8 cellular contexts compared by ENCODE assay signal in the genomic region with DNA sequence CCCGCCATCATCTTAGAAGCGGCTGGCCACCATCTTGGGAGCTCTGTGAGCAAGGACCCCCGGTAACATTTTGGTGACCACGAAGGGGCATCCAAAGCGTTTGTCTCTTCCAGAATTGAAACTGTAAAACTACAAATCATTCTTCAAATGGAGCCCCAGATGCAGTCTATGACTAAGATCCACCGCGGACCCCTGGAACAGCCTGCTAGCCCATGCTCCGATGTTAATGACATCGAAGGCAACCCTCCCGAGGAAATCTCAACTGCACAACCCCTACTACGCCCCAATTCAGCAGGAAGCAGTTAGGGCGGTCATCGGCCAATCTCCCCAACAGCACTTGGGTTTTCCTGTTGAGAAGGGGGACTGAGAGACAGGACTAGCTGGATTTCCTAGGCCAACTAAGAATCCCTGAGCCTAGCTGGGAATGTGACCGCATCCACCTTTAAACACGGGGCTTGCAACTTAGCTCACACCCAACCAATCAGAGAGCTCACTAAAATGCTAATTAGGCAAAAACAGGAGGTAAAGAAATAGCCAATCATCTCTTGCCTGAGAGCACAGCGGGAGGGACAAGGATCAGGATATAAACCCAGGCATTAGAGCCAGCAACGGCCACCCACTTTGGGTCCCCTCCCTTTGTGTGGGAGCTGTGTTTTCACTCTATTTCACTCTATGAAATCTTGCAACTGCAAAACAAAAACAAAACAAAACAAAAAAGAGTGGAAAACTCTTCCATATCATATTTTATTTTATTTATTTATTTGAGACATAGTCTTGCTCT. TPM values are rescaled to one million over a fixed set of nuclear protein-coding genes. Genes with fewer than 3 reads are reported as not detected.
DNase-seq lines count a peak whose midpoint lies in the region; ATAC-seq, FAIRE-seq and TF ChIP-seq lines count a peak whose summit lies in the region.
"Not testable (repeated sequence)": the region's sequence is repeated elsewhere in the genome, so short reads cannot be mapped to it uniquely, and the experiment has no call there.

No MANE protein-coding gene starts in this region.

- peaks cover 25% of the 10 kb centered on the region for H3K4me1 ChIP-seq in DND-41 (ENCODE audit: insufficient read depth, low read length)
- peaks cover 13% of the 10 kb centered on the region for H3K4me1 ChIP-seq in KMS-11 (ENCODE audit: low read depth, poor library complexity, severe bottlenecking)
- not testable (repeated sequence) for H3K4me1 ChIP-seq in SJCRH30; GM12878 (ENCODE audit: control insufficient read depth, insufficient read depth, low read length); hepatocyte (ENCODE audit: insufficient read depth)

- 98% methylated on average over 17 of the region's 17 CpGs for WGBS in GM12878 (ENCODE audit: insufficient coverage, insufficient replicate concordance, low lambda C conversion rate, missing lambda C conversion rate)
- 90% methylated on average over 17 of the region's 17 CpGs for WGBS in hepatocyte (ENCODE audit: low lambda C conversion rate, missing lambda C conversion rate)

- not testable (repeated sequence) for H3K27ac Mint-ChIP-seq in activated CD8-positive, alpha-beta T cell treated with anti-CD3 and anti-CD28 coated beads for 36 hours
- H3K27ac Mint-ChIP-seq in natural killer cell treated with Interleukin-12 subunit alpha and Interleukin-12 subunit beta and Interleukin-15 and Interleukin-18, amount 100 ng/mL, for 72 hours, result peak overlapping the region in 1 of 2 donors; percentile 81

- not testable (repeated sequence) for H3K9me2 ChIP-seq in hepatocyte (replicated peaks; ENCODE audit: insufficient read depth)

- peaks cover 62% of the 10 kb centered on the region for H3K79me2 ChIP-seq in DND-41 (ENCODE audit: insufficient read depth, low read length)
- H3K79me2 ChIP-seq in KMS-11 (ENCODE audit: insufficient read depth, low read depth), result peaks cover 29% of the 10 kb centered on the region
- H3K79me2 ChIP-seq in GM12878 (ENCODE audit: control insufficient read depth, insufficient read depth, low read length), result peaks cover 27% of the 10 kb centered on the region
- H3K79me2 ChIP-seq in hepatocyte, result peaks cover 47% of the 10 kb centered on the region

- peak overlapping the region; percentile 99 for H3K27ac ChIP-seq in 22Rv1
- not testable (repeated sequence) for H3K27ac ChIP-seq in DND-41 (ENCODE audit: low read length); KMS-11; GM12878 (ENCODE audit: control insufficient read depth, insufficient read depth)
- peak overlapping the region; percentile 92; the same call in 1 of the 2 replicates for H3K27ac ChIP-seq in SJCRH30
- H3K27ac ChIP-seq in hepatocyte, result peak overlapping the region; percentile 93

- not testable (repeated sequence) for TF ChIP-seq EP300 in GM12878 (IDR thresholded peaks at IDR 0.05; ENCODE audit: borderline replicate concordance in 1 of 2, control insufficient read depth in 1 of 2, low read depth in 2 of 2, low read length in 2 of 2)

- peaks cover 19% of the 10 kb centered on the region for H3K36me3 ChIP-seq in DND-41 (ENCODE audit: insufficient read depth, low read length)
- not testable (repeated sequence) for H3K36me3 ChIP-seq in KMS-11 (ENCODE audit: insufficient read depth); SJCRH30; GM12878 (ENCODE audit: control insufficient read depth in 2 of 2, insufficient read depth in 2 of 2, low read length in 1 of 2); hepatocyte (replicated peaks; ENCODE audit: insufficient read depth, low read depth)

- RAD21 ChIA-PET in GM12878 (lab: Charles Lee; ENCODE audit: unreplicated experiment), result not testable (repeated sequence)

- peak overlapping the region; percentile 88 for H3K4me3 Mint-ChIP-seq in activated CD8-positive, alpha-beta T cell treated with anti-CD3 and anti-CD28 coated beads for 36 hours
- peak overlapping the region; percentile 30 for H3K4me3 Mint-ChIP-seq in natural killer cell treated with Interleukin-12 subunit alpha and Interleukin-12 subunit beta and Interleukin-15 and Interleukin-18, amount 100 ng/mL, for 72 hours

- peaks cover 14% of the 10 kb centered on the region for H3K36me3 Mint-ChIP-seq in activated CD8-positive, alpha-beta T cell treated with anti-CD3 and anti-CD28 coated beads for 36 hours (ENCODE audit: low read depth)
- H3K36me3 Mint-ChIP-seq in natural killer cell treated with Interleukin-12 subunit alpha and Interleukin-12 subunit beta and Interleukin-15 and Interleukin-18, amount 100 ng/mL, for 72 hours, result not testable (repeated sequence)

- POLR2A ChIA-PET in activated CD8-positive, alpha-beta T cell treated with anti-CD3 and anti-CD28 coated beads for 36 hours (lab: Charles Lee), result interaction anchor here (2.5 kb wide), 1 partner anchor 29 kb away, joined by 17 read pairs; the partner anchor contains the start of gene FRAT1
- POLR2A ChIA-PET in GM12878 (lab: Charles Lee), result not testable (repeated sequence)

- not testable (repeated sequence) for H2AFZ ChIP-seq in DND-41 (ENCODE audit: low read depth, low read length); KMS-11 (ENCODE audit: low read depth); GM12878 (ENCODE audit: control insufficient read depth, low read depth, low read length); hepatocyte

- H3K9me3 Mint-ChIP-seq in activated CD8-positive, alpha-beta T cell treated with anti-CD3 and anti-CD28 coated beads for 36 hours; natural killer cell treated with Interleukin-12 subunit alpha and Interleukin-12 subunit beta and Interleukin-15 and Interleukin-18, amount 100 ng/mL, for 72 hours: not testable (repeated sequence)

- TF ChIP-seq POLR2A in GM12878 (IDR thresholded peaks at IDR 0.05; ENCODE audit: low read depth, low read length), result not testable (repeated sequence)

- BruUV-seq in GM12878 (replicated peaks; lab: Mats Ljungman, UMichigan), result not testable (repeated sequence)

- intact Hi-C loops in activated CD8-positive, alpha-beta T cell treated with anti-CD3 and anti-CD28 coated beads for 36 hours (cut with micrococcal nuclease), result not testable (repeated sequence)
- intact Hi-C loops in GM12878 (cut with micrococcal nuclease; ENCODE audit: unreplicated experiment), result loop anchor here (5.0 kb wide), 1 partner anchor 42 kb away; the partner anchor contains the start of gene FRAT2

- H3K4me1 Mint-ChIP-seq in activated CD8-positive, alpha-beta T cell treated with anti-CD3 and anti-CD28 coated beads for 36 hours (ENCODE audit: low read depth), result peaks cover 16% of the 10 kb centered on the region
- H3K4me1 Mint-ChIP-seq in natural killer cell treated with Interleukin-12 subunit alpha and Interleukin-12 subunit beta and Interleukin-15 and Interleukin-18, amount 100 ng/mL, for 72 hours (ENCODE audit: low read depth in 2 of 2), result peaks cover 13 to 22% of the 10 kb centered on the region in 2 donors

- not testable (repeated sequence) for H3K9me3 ChIP-seq in DND-41 (ENCODE audit: insufficient read depth, low read length, severe bottlenecking); SJCRH30 (replicated peaks); GM12878 (replicated peaks; ENCODE audit: control insufficient read depth, insufficient read depth, low read length); hepatocyte (ENCODE audit: low read depth)

- not testable (repeated sequence) for ATAC-seq in DND-41 (ENCODE audit: insufficient read depth, low read depth); activated CD8-positive, alpha-beta T cell treated with anti-CD3 and anti-CD28 coated beads for 36 hours; GM12878; natural killer cell treated with Interleukin-12 subunit alpha and Interleukin-12 subunit beta and Interleukin-15 and Interleukin-18, amount 100 ng/mL, for 72 hours

- H3K27me3 Mint-ChIP-seq in activated CD8-positive, alpha-beta T cell treated with anti-CD3 and anti-CD28 coated beads for 36 hours; natural killer cell treated with Interleukin-12 subunit alpha and Interleukin-12 subunit beta and Interleukin-15 and Interleukin-18, amount 100 ng/mL, for 72 hours: not testable (repeated sequence)

- not testable (repeated sequence) for H4K20me1 ChIP-seq in DND-41 (ENCODE audit: insufficient read depth, low read length); KMS-11 (ENCODE audit: insufficient read depth); GM12878 (ENCODE audit: control insufficient read depth, insufficient read depth); hepatocyte (ENCODE audit: insufficient read depth, poor library complexity, severe bottlenecking)

- not testable (repeated sequence) for FAIRE-seq in GM12878 (lab: Jason Lieb, UNC)

- H3K4me2 ChIP-seq in DND-41 (ENCODE audit: insufficient read depth, low read length), result peak overlapping the region; percentile 71
- H3K4me2 ChIP-seq in KMS-11, result peak overlapping the region; percentile 39; the same call in 1 of the 2 replicates
- peak overlapping the region; percentile 72 for H3K4me2 ChIP-seq in GM12878 (ENCODE audit: control insufficient read depth, insufficient read depth)
- peak overlapping the region; percentile 90 for H3K4me2 ChIP-seq in hepatocyte

- H3K27me3 ChIP-seq in DND-41 (ENCODE audit: insufficient read depth, low read length, poor library complexity); KMS-11 (ENCODE audit: insufficient read depth, low read depth); SJCRH30; GM12878 (replicated peaks in 1 of 2; ENCODE audit: control insufficient read depth in 2 of 2, insufficient read depth in 2 of 2, low read length in 1 of 2); hepatocyte: not testable (repeated sequence)

- H3K9ac ChIP-seq in DND-41 (ENCODE audit: low read depth, low read length), result peak overlapping the region; percentile 90
- H3K9ac ChIP-seq in KMS-11; GM12878 (ENCODE audit: control insufficient read depth, insufficient read depth, low read length): not testable (repeated sequence)

- H3K4me3 ChIP-seq in DND-41 (ENCODE audit: low read depth in 1 of 2, low read length in 2 of 2) (peak overlapping the region; percentile 58 to 79; a peak in 2 of 4 replicates), SJCRH30 (peak overlapping the region; percentile 79)
- H3K4me3 ChIP-seq in KMS-11 (IDR thresholded peaks at IDR 0.05; ENCODE audit: insufficient read depth, low read depth, low read length); GM12878; hepatocyte: not testable (repeated sequence)

- CTCF ChIA-PET in activated CD8-positive, alpha-beta T cell treated with anti-CD3 and anti-CD28 coated beads for 36 hours (lab: Charles Lee), result interaction anchor here (1.1 kb wide), 1 partner anchor 12 kb away, joined by 4 read pairs; no protein-coding TSS in a partner anchor
- CTCF ChIA-PET in GM12878 (lab: Yijun Ruan, JAX), result interaction anchor here (0.9 to 4.0 kb wide), 3 partner anchors 13 to 291 kb away, joined by 3 to 22 read pairs (median 4); no protein-coding TSS in a partner anchor

- not testable (repeated sequence) for DNase-seq in DND-41; activated CD8-positive, alpha-beta T cell treated with anti-CD3 and anti-CD28 coated beads for 36 hours; GM12878 (ENCODE audit: low read depth, low spot score); hepatocyte (ENCODE audit: low spot score); natural killer cell treated with Interleukin-12 subunit alpha and Interleukin-12 subunit beta and Interleukin-15 and Interleukin-18, amount 100 ng/mL, for 72 hours (ENCODE audit: low spot score)
- peak; percentile 36 to 37 for DNase-seq in SJCRH30

- not testable (repeated sequence) for TF ChIP-seq CTCF in 22Rv1 (IDR thresholded peaks at IDR 0.05); DND-41 (IDR thresholded peaks at IDR 0.05; ENCODE audit: borderline replicate concordance, extremely low read depth, low read length, poor library complexity, severe bottlenecking); KMS-11 (conservative IDR thresholded peaks at IDR 0.05; ENCODE audit: low read depth, low read length); activated CD8-positive, alpha-beta T cell treated with anti-CD3 and anti-CD28 coated beads for 36 hours (IDR thresholded peaks at IDR 0.05); GM12878 (IDR thresholded peaks at IDR 0.05 in 2 of 3, conservative IDR thresholded peaks at IDR 0.05 in 1 of 3; ENCODE audit: control insufficient read depth in 2 of 3, extremely low read depth in 1 of 3, insufficient read depth in 1 of 3, low read depth in 3 of 3, low read length in 3 of 3); hepatocyte (IDR thresholded peaks at IDR 0.05; ENCODE audit: poor library complexity)

- not testable (repeated sequence) for TF ChIP-seq RAD21 in GM12878 (IDR thresholded peaks at IDR 0.05; ENCODE audit: insufficient read depth, low read depth, low read length)

- SMC1A ChIA-PET in GM12878 (lab: Charles Lee; ENCODE audit: uncharacterized antibody, unreplicated experiment), result interaction anchor here (0.8 kb wide), 1 partner anchor 12 kb away, joined by 3 read pairs; no protein-coding TSS in a partner anchor

- in situ Hi-C loops in GM12878 (cut with MboI), result not testable (repeated sequence)

RNA-seq across cellular contexts. Expression of gene ARHGAP19, which starts 1.7 kb away (rescaled TPM):
- total RNA-seq in SJCRH30 (2014; rRNA removed; shearing (Covaris generic)), result 29.2 and 32.3 TPM in 2 replicates
- 10 to 100 TPM; 42.3 to 53.2 TPM for total RNA-seq in activated CD8-positive, alpha-beta T cell treated with anti-CD3 and anti-CD28 coated beads for 36 hours
- 27.1 and 29.8 TPM in 2 replicates for total RNA-seq in GM12878 (2013; cell fraction: nucleolus; rRNA removed)
- total RNA-seq in GM12878 (2014; rRNA removed) (19.6 and 23.9 TPM in 2 replicates), GM12878 (2014; rRNA removed; fragmentation: Illumina TruSeq; extraction: Trizol) (29.0 and 29.8 TPM in 2 replicates), GM12878 (2021) (30.8 and 32.2 TPM in 2 replicates), hepatocyte (6.4 and 8.7 TPM in 2 replicates)
- polyA plus RNA-seq in GM12878 (2011; ENCODE audit: low read depth), result 13.1 TPM
- polyA plus RNA-seq in GM12878 (2011; rRNA removed) (40.7 and 53.1 TPM in 2 replicates), GM12878 (2014; fragmentation: Illumina TruSeq; extraction: Trizol) (31.7 and 39.4 TPM in 2 replicates), GM12878 (2014; fragmentation: Nextera tagmentation; extraction: Ambion mirVana) (10 to 100 TPM; 13.3 to 16.1 TPM), GM12878 (2014; rRNA removed) (18.3 and 21.8 TPM in 2 replicates), GM12878 (2016; fragmentation: Nextera tagmentation; extraction: Ambion mirVana) (10 to 100 TPM; 22.3 to 22.9 TPM), hepatocyte (2.7 and 5.0 TPM in 2 replicates)
- polyA plus RNA-seq in GM12878 (2011; cell fraction: cytosol; rRNA removed), result 17.5 and 23.3 TPM in 2 replicates
- polyA plus RNA-seq in GM12878 (2011; cell fraction: nucleus; rRNA removed), result 23.6 and 24.4 TPM in 2 replicates
- 17.2 and 19.6 TPM in 2 replicates for polyA plus RNA-seq in GM12878 (2012)
- 26.5 and 29.2 TPM in 2 replicates for polyA minus RNA-seq in GM12878 (2011; rRNA and poly(A)+ RNA removed)
- 9.6 and 11.1 TPM in 2 replicates for polyA minus RNA-seq in GM12878 (2011; cell fraction: cytosol; rRNA and poly(A)+ RNA removed)
- 9.1 and 9.9 TPM in 2 replicates for polyA minus RNA-seq in GM12878 (2011; cell fraction: nucleus; rRNA and poly(A)+ RNA removed)
- total RNA-seq in natural killer cell treated with Interleukin-12 subunit alpha and Interleukin-12 subunit beta and Interleukin-15 and Interleukin-18, amount 100 ng/mL, for 72 hours, result 10 to 100 TPM; 38.2 to 40.2 TPM

RNA-seq across cellular contexts. Expression of gene FRAT1, which starts 28.3 kb away (rescaled TPM):
- total RNA-seq in SJCRH30 (2014; rRNA removed; shearing (Covaris generic)), result 2.1 and 2.7 TPM in 2 replicates
- 1 to 10 TPM; 3.0 to 3.2 TPM for total RNA-seq in activated CD8-positive, alpha-beta T cell treated with anti-CD3 and anti-CD28 coated beads for 36 hours
- 0.94 and 1.3 TPM in 2 replicates for total RNA-seq in GM12878 (2013; cell fraction: nucleolus; rRNA removed)
- total RNA-seq in GM12878 (2014; rRNA removed) (0.44 and 0.73 TPM in 2 replicates), GM12878 (2014; rRNA removed; fragmentation: Illumina TruSeq; extraction: Trizol) (0.28 and 0.36 TPM in 2 replicates), GM12878 (2021) (0.56 and 0.67 TPM in 2 replicates), hepatocyte (13.8 and 14.2 TPM in 2 replicates)
- polyA plus RNA-seq in GM12878 (2011; ENCODE audit: low read depth), result not detected
- polyA plus RNA-seq in GM12878 (2011; rRNA removed) (0.19 and 0.20 TPM in 2 replicates), GM12878 (2014; fragmentation: Illumina TruSeq; extraction: Trizol) (0.13 TPM in 1 of 2 replicates, not detected in the other), GM12878 (2014; fragmentation: Nextera tagmentation; extraction: Ambion mirVana) (under 1 TPM; 0.07 to 0.08 TPM), GM12878 (2014; rRNA removed) (0.19 and 0.65 TPM in 2 replicates), GM12878 (2016; fragmentation: Nextera tagmentation; extraction: Ambion mirVana) (under 1 TPM; 0.11 to 0.32 TPM), hepatocyte (8.1 and 14.2 TPM in 2 replicates)
- polyA plus RNA-seq in GM12878 (2011; cell fraction: cytosol; rRNA removed), result 0.20 and 0.21 TPM in 2 replicates
- polyA plus RNA-seq in GM12878 (2011; cell fraction: nucleus; rRNA removed), result 0.30 and 0.32 TPM in 2 replicates
- 0.62 and 0.70 TPM in 2 replicates for polyA plus RNA-seq in GM12878 (2012)
- polyA minus RNA-seq in GM12878 (2011; rRNA and poly(A)+ RNA removed), result 0.22 and 0.31 TPM in 2 replicates
- 0.40 and 0.62 TPM in 2 replicates for polyA minus RNA-seq in GM12878 (2011; cell fraction: cytosol; rRNA and poly(A)+ RNA removed)
- polyA minus RNA-seq in GM12878 (2011; cell fraction: nucleus; rRNA and poly(A)+ RNA removed), result 0.48 and 1.1 TPM in 2 replicates
- total RNA-seq in natural killer cell treated with Interleukin-12 subunit alpha and Interleukin-12 subunit beta and Interleukin-15 and Interleukin-18, amount 100 ng/mL, for 72 hours, result 1 to 10 TPM; 2.4 to 3.0 TPM

RNA-seq across cellular contexts. Expression of gene FRAT2, which starts 43.8 kb away (rescaled TPM):
- 17.8 and 21.6 TPM in 2 replicates for total RNA-seq in SJCRH30 (2014; rRNA removed; shearing (Covaris generic))
- 1 to 10 TPM; 5.6 to 6.4 TPM for total RNA-seq in activated CD8-positive, alpha-beta T cell treated with anti-CD3 and anti-CD28 coated beads for 36 hours
- 5.0 TPM in 2 replicates for total RNA-seq in GM12878 (2013; cell fraction: nucleolus; rRNA removed)
- 5.0 and 5.9 TPM in 2 replicates for total RNA-seq in GM12878 (2014; rRNA removed)
- total RNA-seq in GM12878 (2014; rRNA removed; fragmentation: Illumina TruSeq; extraction: Trizol), result 3.5 and 4.1 TPM in 2 replicates
- 5.2 and 5.6 TPM in 2 replicates for total RNA-seq in GM12878 (2021)
- polyA plus RNA-seq in GM12878 (2011; ENCODE audit: low read depth), result 1.2 TPM
- 3.9 and 4.4 TPM in 2 replicates for polyA plus RNA-seq in GM12878 (2011; rRNA removed)
- 4.3 and 4.4 TPM in 2 replicates for polyA plus RNA-seq in GM12878 (2011; cell fraction: cytosol; rRNA removed)
- 2.6 and 4.1 TPM in 2 replicates for polyA plus RNA-seq in GM12878 (2011; cell fraction: nucleus; rRNA removed)
- 2.5 TPM in 2 replicates for polyA plus RNA-seq in GM12878 (2012)
- polyA plus RNA-seq in GM12878 (2014; fragmentation: Illumina TruSeq; extraction: Trizol), result 2.9 and 3.8 TPM in 2 replicates
- polyA plus RNA-seq in GM12878 (2014; fragmentation: Nextera tagmentation; extraction: Ambion mirVana), result 1 to 10 TPM in 1 of 2 experiments, under 1 TPM in 1; 0.69 to 1.8 TPM
- 4.4 and 5.0 TPM in 2 replicates for polyA plus RNA-seq in GM12878 (2014; rRNA removed)
- polyA plus RNA-seq in GM12878 (2016; fragmentation: Nextera tagmentation; extraction: Ambion mirVana), result 1 to 10 TPM; 1.3 to 2.2 TPM
- polyA minus RNA-seq in GM12878 (2011; rRNA and poly(A)+ RNA removed), result 1.8 and 2.6 TPM in 2 replicates
- polyA minus RNA-seq in GM12878 (2011; cell fraction: cytosol; rRNA and poly(A)+ RNA removed), result 2.0 TPM in 2 replicates
- polyA minus RNA-seq in GM12878 (2011; cell fraction: nucleus; rRNA and poly(A)+ RNA removed), result 1.7 and 3.3 TPM in 2 replicates
- total RNA-seq in hepatocyte, result 23.4 and 27.4 TPM in 2 replicates
- 29.4 and 30.4 TPM in 2 replicates for polyA plus RNA-seq in hepatocyte
- total RNA-seq in natural killer cell treated with Interleukin-12 subunit alpha and Interleukin-12 subunit beta and Interleukin-15 and Interleukin-18, amount 100 ng/mL, for 72 hours, result 1 to 10 TPM; 7.1 to 8.7 TPM

Comparison
In these comparisons a context has a peak if more than half of its experiments do, and no peak if none do; other contexts are left out.
1. H3K4me2 ChIP-seq: peak in every context shown above with its lines; median percentile 90 in hepatocyte; 72 in GM12878; 71 in DND-41; 39 in KMS-11.